Comparison of ENCODE assay signal across 9 cellular contexts in the genomic region with DNA sequence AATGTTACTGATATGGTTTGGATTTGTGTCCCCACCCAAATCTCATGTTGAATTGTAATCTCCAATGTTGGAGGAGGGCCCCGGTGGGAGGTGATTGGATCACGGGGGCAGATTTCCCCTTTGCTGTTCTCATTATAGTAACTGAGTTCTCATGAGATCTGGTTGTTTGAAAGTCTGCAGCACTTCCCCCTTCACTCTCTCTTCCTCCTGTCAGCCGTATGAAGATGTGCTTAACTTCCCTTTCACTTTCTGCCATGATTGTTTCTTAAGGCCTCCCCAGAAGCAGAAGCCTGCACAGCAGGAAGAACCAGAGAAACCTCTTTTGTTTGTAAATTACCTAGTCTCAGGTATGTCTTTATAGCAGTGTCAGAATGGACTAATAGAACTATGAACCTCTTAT. TPM values are rescaled to one million over a fixed set of nuclear protein-coding genes. Genes with fewer than 3 reads are reported as not detected.
A peak's percentile ranks its signal among the peaks of the same experiment; 100 is the strongest.
DNase-seq lines count a peak whose midpoint lies in the region; ATAC-seq and TF ChIP-seq lines count a peak whose summit lies in the region.
"Had no signal": no experiment of that assay in that cellular context is flagged by ENCODE, and none has a peak within 500 bp of the region (broad histone marks: within the 10 kb centered on the region; RNA-seq: fewer than 3 reads in every experiment).

No MANE protein-coding gene starts in this region.

- DNase-seq in GDM1 (lab: John Stamatoyannopoulos, UW): peak; percentile 29
- peak; percentile 29 for DNase-seq in HT-29 (ENCODE audit: low spot score)
- peak; percentile 6 for DNase-seq in central memory CD4-positive, alpha-beta T cell
- no peak for DNase-seq in osteocyte (ENCODE audit: extremely low spot score, unreplicated experiment)
- DNase-seq in 8988T: no peak
- DNase-seq: sigmoid colon had no signal

- peaks cover 17% of the 10 kb centered on the region for H3K4me1 Mint-ChIP-seq in osteocyte (ENCODE audit: unreplicated experiment)

- H3K4me3 Mint-ChIP-seq in osteocyte (ENCODE audit: unreplicated experiment): no peak overlapping the region

- H3K27me3 Mint-ChIP-seq in osteocyte (ENCODE audit: unreplicated experiment): no peaks in the 10 kb centered on the region

- peaks cover 6% of the 10 kb centered on the region for H3K9me3 Mint-ChIP-seq in osteocyte (ENCODE audit: unreplicated experiment)

- no peak overlapping the region for H3K27ac Mint-ChIP-seq in osteocyte (ENCODE audit: unreplicated experiment)

- ATAC-seq in GM19455 (IDR thresholded peaks at IDR 0.05; ENCODE audit: unreplicated experiment) (peak; percentile 75), HG03469 (IDR thresholded peaks at IDR 0.05; ENCODE audit: unreplicated experiment) (no peak), HG03565 (IDR thresholded peaks at IDR 0.05; ENCODE audit: unreplicated experiment) (no peak)

- peaks cover 8% of the 10 kb centered on the region for H3K36me3 Mint-ChIP-seq in osteocyte (ENCODE audit: unreplicated experiment)

- no peak for TF ChIP-seq CTCF in osteocyte (IDR thresholded peaks at IDR 0.05)

RNA-seq across cellular contexts. Expression of a gene that starts 28.4 kb away (rescaled TPM):
- 32.9 and 33.3 TPM in 2 replicates for total RNA-seq in HT-29 (2014; rRNA removed; shearing (Covaris generic))
- 32.2 and 33.3 TPM in 2 replicates for total RNA-seq in osteocyte

Comparison
In these comparisons a context has a peak if more than half of its experiments do, and no peak if none do; other contexts are left out.
1. DNase-seq: peak in GDM1 (single experiment), HT-29 (single experiment) and central memory CD4-positive, alpha-beta T cell (single experiment); none in osteocyte (single experiment) and 8988T (single experiment).